Comparison of ENCODE assay signal across 9 cellular contexts in the genomic region with DNA sequence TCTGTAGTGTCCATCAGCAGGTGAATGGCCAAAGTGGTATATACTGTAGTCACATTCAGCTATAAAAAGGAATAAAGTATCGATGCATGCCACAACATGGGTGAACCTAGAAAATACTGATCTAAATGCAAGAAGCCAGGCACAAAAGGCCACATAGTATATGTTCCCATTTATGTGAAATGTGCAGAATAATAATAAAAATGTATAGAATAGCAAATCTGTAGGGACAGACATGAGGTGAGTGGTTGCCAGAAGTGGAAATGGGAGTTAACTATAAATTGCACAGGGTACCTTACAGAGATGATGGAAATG. TPM values are rescaled to one million over a fixed set of nuclear protein-coding genes. Genes with fewer than 3 reads are reported as not detected.
DNase-seq lines count a peak whose midpoint lies in the region; ATAC-seq and TF ChIP-seq lines count a peak whose summit lies in the region.
"Had no signal": no experiment of that assay in that cellular context is flagged by ENCODE, and none has a peak within 500 bp of the region (broad histone marks: within the 10 kb centered on the region; RNA-seq: fewer than 3 reads in every experiment).

No MANE protein-coding gene starts in this region.

- peaks cover 22% of the 10 kb centered on the region for H3K4me1 Mint-ChIP-seq in activated naive CD8-positive, alpha-beta T cell treated with anti-CD3 and anti-CD28 coated beads, Interleukin-2, amount 50 U/mL, for 24 hours
- H3K4me1 Mint-ChIP-seq in type B pancreatic cell (ENCODE audit: unreplicated experiment), result peaks cover 9% of the 10 kb centered on the region

- DNase-seq in cardiac muscle cell (ENCODE audit: low read depth in 1 of 2, low spot score in 1 of 2) (no peak), cardiac septum (ENCODE audit: low spot score) (no peak), lower lobe of right lung (no peak), type B pancreatic cell (ENCODE audit: extremely low spot score, unreplicated experiment) (no peak), 8988T (no peak), mesenteric fat pad (ENCODE audit: low spot score) (no peak), colonic mucosa (no peak)
- DNase-seq in activated naive CD8-positive, alpha-beta T cell treated with anti-CD3 and anti-CD28 coated beads, Interleukin-2, amount 50 U/mL, for 24 hours, result no peak
- DNase-seq: upper lobe of right lung had no signal

- intact Hi-C loops in cardiac septum (cut with DNase I) (no loop called here), lower lobe of right lung (cut with DNase I) (no loop called here), colonic mucosa (cut with DNase I) (no loop called here)

- peaks cover 66% of the 10 kb centered on the region for H3K36me3 Mint-ChIP-seq in activated naive CD8-positive, alpha-beta T cell treated with anti-CD3 and anti-CD28 coated beads, Interleukin-2, amount 50 U/mL, for 24 hours (ENCODE audit: low read depth)
- H3K36me3 Mint-ChIP-seq in type B pancreatic cell, result peaks cover 25% of the 10 kb centered on the region

- ATAC-seq in activated naive CD8-positive, alpha-beta T cell treated with anti-CD3 and anti-CD28 coated beads, Interleukin-2, amount 50 U/mL, for 24 hours, result no peak
- ATAC-seq in lower lobe of right lung, result no peak
- ATAC-seq: upper lobe of right lung had no signal

- TF ChIP-seq CTCF in cardiac muscle cell (IDR thresholded peaks at IDR 0.05; ENCODE audit: low read depth, low read length) (no peak), lower lobe of right lung (IDR thresholded peaks at IDR 0.05) (no peak), type B pancreatic cell (conservative IDR thresholded peaks at IDR 0.05) (no peak), colonic mucosa (IDR thresholded peaks at IDR 0.05) (no peak)

- peaks cover 15% of the 10 kb centered on the region for H3K9me3 Mint-ChIP-seq in activated naive CD8-positive, alpha-beta T cell treated with anti-CD3 and anti-CD28 coated beads, Interleukin-2, amount 50 U/mL, for 24 hours
- H3K9me3 Mint-ChIP-seq in type B pancreatic cell, result no peaks in the 10 kb centered on the region

- no peaks in the 10 kb centered on the region for H3K4me1 ChIP-seq in cardiac muscle cell (ENCODE audit: low read depth)
- no peaks in the 10 kb centered on the region for H3K4me1 ChIP-seq in lower lobe of right lung
- H3K4me1 ChIP-seq in colonic mucosa, result no peaks in the 10 kb centered on the region
- H3K4me1 ChIP-seq: upper lobe of right lung had no signal

- no peaks in the 10 kb centered on the region for H3K27me3 ChIP-seq in cardiac muscle cell
- H3K27me3 ChIP-seq in lower lobe of right lung (ENCODE audit: low read depth), result no peaks in the 10 kb centered on the region
- no peaks in the 10 kb centered on the region for H3K27me3 ChIP-seq in colonic mucosa
- H3K27me3 ChIP-seq: upper lobe of right lung had no signal

- no peaks in the 10 kb centered on the region for H3K9me3 ChIP-seq in cardiac muscle cell (ENCODE audit: low read depth)
- H3K9me3 ChIP-seq in lower lobe of right lung, result no peaks in the 10 kb centered on the region
- H3K9me3 ChIP-seq in colonic mucosa, result no peaks in the 10 kb centered on the region
- H3K9me3 ChIP-seq: upper lobe of right lung had no signal

- H3K4me3 ChIP-seq in cardiac muscle cell, result no peak overlapping the region
- no peak overlapping the region for H3K4me3 ChIP-seq in lower lobe of right lung
- H3K4me3 ChIP-seq in colonic mucosa, result no peak overlapping the region
- H3K4me3 ChIP-seq: upper lobe of right lung had no signal

- H3K27ac ChIP-seq in cardiac muscle cell, result peak overlapping the region; percentile 43
- peak overlapping the region; percentile 18 for H3K27ac ChIP-seq in lower lobe of right lung
- H3K27ac ChIP-seq in colonic mucosa, result no peak overlapping the region
- H3K27ac ChIP-seq: upper lobe of right lung had no signal

- H3K27ac Mint-ChIP-seq in activated naive CD8-positive, alpha-beta T cell treated with anti-CD3 and anti-CD28 coated beads, Interleukin-2, amount 50 U/mL, for 24 hours, result peak overlapping the region; percentile 97
- H3K27ac Mint-ChIP-seq in type B pancreatic cell, result peak overlapping the region; percentile 98

- no peak overlapping the region for H3K9ac ChIP-seq in colonic mucosa (ENCODE audit: low read depth in 2 of 2, low read length in 2 of 2)

- H3K4me3 Mint-ChIP-seq in activated naive CD8-positive, alpha-beta T cell treated with anti-CD3 and anti-CD28 coated beads, Interleukin-2, amount 50 U/mL, for 24 hours, result peak overlapping the region; percentile 74
- H3K4me3 Mint-ChIP-seq in type B pancreatic cell, result peak overlapping the region; percentile 22

- H3K36me3 ChIP-seq in cardiac muscle cell (peaks cover 11% of the 10 kb centered on the region), lower lobe of right lung (peaks cover 65% of the 10 kb centered on the region), colonic mucosa (no peaks in the 10 kb centered on the region)

- peaks cover 15% of the 10 kb centered on the region for H3K27me3 Mint-ChIP-seq in activated naive CD8-positive, alpha-beta T cell treated with anti-CD3 and anti-CD28 coated beads, Interleukin-2, amount 50 U/mL, for 24 hours
- peaks cover 3% of the 10 kb centered on the region for H3K27me3 Mint-ChIP-seq in type B pancreatic cell

RNA-seq across cellular contexts. Expression of gene DBNDD1, which starts 23.1 kb away (rescaled TPM):
- total RNA-seq in cardiac muscle cell, result 4.3 and 5.9 TPM in 2 replicates
- 5.1 and 7.0 TPM in 2 replicates for polyA plus RNA-seq in cardiac muscle cell
- 3.0 TPM for total RNA-seq in cardiac septum
- total RNA-seq in lower lobe of right lung, result 4.2 TPM
- total RNA-seq in type B pancreatic cell (ENCODE audit: low replicate concordance), result 11.6 and 21.2 TPM in 2 replicates
- total RNA-seq in mesenteric fat pad, result 2.6 TPM
- total RNA-seq in colonic mucosa, result 1 to 10 TPM; 2.2 to 5.5 TPM

RNA-seq across cellular contexts. Expression of gene DEF8, which starts 47.6 kb away (rescaled TPM):
- total RNA-seq in cardiac muscle cell, result 92.0 and 165 TPM in 2 replicates
- polyA plus RNA-seq in cardiac muscle cell, result 56.3 and 67.8 TPM in 2 replicates
- total RNA-seq in cardiac septum, result 42.8 TPM
- total RNA-seq in lower lobe of right lung, result 66.0 TPM
- 61.0 and 63.5 TPM in 2 replicates for total RNA-seq in type B pancreatic cell (ENCODE audit: low replicate concordance)
- total RNA-seq in mesenteric fat pad, result 54.0 TPM
- 10 to 100 TPM; 24.5 to 28.5 TPM for total RNA-seq in colonic mucosa
